In the genomic region with DNA sequence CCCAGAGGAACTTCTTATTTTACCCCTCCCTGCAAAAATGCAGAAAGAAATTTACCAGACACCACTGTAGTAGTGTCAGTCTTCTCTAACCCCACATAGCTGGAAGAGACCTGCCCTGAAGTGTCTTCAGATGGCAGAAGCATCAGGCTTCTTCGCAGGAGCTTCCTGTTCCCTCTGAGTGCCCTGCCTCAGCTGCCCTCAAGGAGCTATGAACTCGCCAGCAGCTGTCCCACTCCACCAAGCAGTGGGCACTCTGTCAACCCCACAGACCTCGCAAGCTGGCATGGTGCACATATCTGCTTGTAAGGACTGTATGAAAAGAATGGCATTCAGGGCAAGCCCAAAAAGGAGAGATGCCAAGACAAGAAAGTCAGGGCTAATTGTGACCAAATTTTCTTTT, we compare ENCODE assay signal across 1 cellular context.
TF ChIP-seq lines count a peak whose summit lies in the region.

No MANE protein-coding gene starts in this region.

TF ChIP-seq in IMR-90, 13 proteins besides CTCF, POLR2A, EP300 and RAD21:
- no peak for TF ChIP-seq CEBPB (IDR thresholded peaks at IDR 0.05; ENCODE audit: low read depth, low read length)
- TF ChIP-seq RFX5 (IDR thresholded peaks at IDR 0.05; ENCODE audit: low read depth, low read length): no peak
- TF ChIP-seq, protein P1, sequence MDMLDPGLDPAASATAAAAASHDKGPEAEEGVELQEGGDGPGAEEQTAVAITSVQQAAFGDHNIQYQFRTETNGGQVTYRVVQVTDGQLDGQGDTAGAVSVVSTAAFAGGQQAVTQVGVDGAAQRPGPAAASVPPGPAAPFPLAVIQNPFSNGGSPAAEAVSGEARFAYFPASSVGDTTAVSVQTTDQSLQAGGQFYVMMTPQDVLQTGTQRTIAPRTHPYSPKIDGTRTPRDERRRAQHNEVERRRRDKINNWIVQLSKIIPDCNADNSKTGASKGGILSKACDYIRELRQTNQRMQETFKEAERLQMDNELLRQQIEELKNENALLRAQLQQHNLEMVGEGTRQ (IDR thresholded peaks at IDR 0.05; ENCODE audit: low read depth, low read length): no peak
- TF ChIP-seq FOS (IDR thresholded peaks at IDR 0.05; ENCODE audit: low read depth, low read length): no peak
- no peak for TF ChIP-seq CHD1 (IDR thresholded peaks at IDR 0.05; ENCODE audit: low read depth, low read length)
- no peak for TF ChIP-seq NFE2L2 (IDR thresholded peaks at IDR 0.05; ENCODE audit: low read depth, low read length)
- no peak for TF ChIP-seq RCOR1 (IDR thresholded peaks at IDR 0.05; ENCODE audit: insufficient replicate concordance, low read length)
- TF ChIP-seq MAZ (IDR thresholded peaks at IDR 0.05; ENCODE audit: borderline replicate concordance, low read depth, low read length): no peak
- TF ChIP-seq SMC3 (IDR thresholded peaks at IDR 0.05; ENCODE audit: low read depth, low read length): no peak
- no peak for TF ChIP-seq ELK1 (IDR thresholded peaks at IDR 0.05; ENCODE audit: borderline replicate concordance, low read depth, low read length)
- TF ChIP-seq MAFK (IDR thresholded peaks at IDR 0.05; ENCODE audit: low read depth, low read length): no peak
- TF ChIP-seq BHLHE40 (IDR thresholded peaks at IDR 0.05; ENCODE audit: low read depth, low read length): no peak
- no peak for TF ChIP-seq MXI1 (IDR thresholded peaks at IDR 0.05; ENCODE audit: borderline replicate concordance, low read depth, low read length)
